14 cellular contexts compared by ENCODE assay signal in genomic region chr7:83517026-83517700, GRCh38.
"Had no signal": no experiment of that assay in that cellular context is flagged by ENCODE, and none has a peak within 500 bp of the region (broad histone marks: within the 10 kb centered on the region; RNA-seq: fewer than 3 reads in every experiment).

No MANE protein-coding gene starts in this region.

- DNase-seq: activated T-cell treated with anti-CD3 and anti-CD28 coated beads, Interleukin-2, amount 50 U/mL, for 1 hour; amniotic stem cell; cortex of kidney; effector CD8-positive, alpha-beta T cell; hippocampal formation; lower lobe of right lung; midbrain; naive B cell; nucleus accumbens; right lobe of liver; tibial artery had no signal

- ATAC-seq: activated naive CD4-positive, alpha-beta T cell treated with anti-CD3 and anti-CD28 coated beads, Interleukin-2, amount 50 U/mL, for 72 hours; gastroesophageal sphincter; lower lobe of right lung; right lobe of liver; stimulated activated effector memory CD8-positive, alpha-beta T cell treated with anti-CD3 and anti-CD28 coated beads, Interleukin-12 subunit alpha, Interleukin-12 subunit beta, amount 100 ng/mL, for 72 hours had no signal
